1 cellular context compared by ENCODE assay signal in the genomic region with DNA sequence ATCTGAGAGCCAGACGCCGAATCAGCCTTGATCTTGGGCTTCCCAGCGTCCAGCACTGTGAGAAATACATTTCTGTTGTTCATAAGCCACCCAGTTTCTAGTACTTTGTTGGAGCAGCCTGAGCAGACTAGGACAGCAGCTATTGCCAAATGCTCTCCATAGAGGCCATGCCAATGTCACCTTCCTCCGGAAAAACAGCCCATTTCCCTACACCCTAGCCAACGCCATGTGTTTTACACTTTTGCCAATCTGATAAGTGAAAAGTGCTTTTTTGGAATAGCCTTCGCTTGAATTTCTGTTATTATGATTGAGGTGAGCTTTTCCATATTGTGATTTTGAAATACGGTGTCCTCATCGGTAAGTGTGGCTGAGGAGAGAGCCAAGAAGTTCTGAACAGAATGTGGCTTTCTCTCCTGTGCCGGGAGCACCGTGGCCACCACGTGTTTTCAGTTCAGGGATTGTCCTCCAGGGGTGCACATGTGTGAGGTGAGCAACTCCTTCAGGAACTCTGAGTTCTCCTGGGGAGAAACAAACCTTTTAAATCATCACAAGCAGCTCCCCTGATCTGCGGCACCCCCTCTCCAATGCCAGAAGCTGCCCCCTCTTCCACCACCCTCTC.
TF ChIP-seq lines count a peak whose summit lies in the region.

No MANE protein-coding gene starts in this region.

TF ChIP-seq in K562, 482 proteins besides CTCF, POLR2A, EP300 and RAD21 (continued from another document and continues in another):
- TF ChIP-seq, protein P1, sequence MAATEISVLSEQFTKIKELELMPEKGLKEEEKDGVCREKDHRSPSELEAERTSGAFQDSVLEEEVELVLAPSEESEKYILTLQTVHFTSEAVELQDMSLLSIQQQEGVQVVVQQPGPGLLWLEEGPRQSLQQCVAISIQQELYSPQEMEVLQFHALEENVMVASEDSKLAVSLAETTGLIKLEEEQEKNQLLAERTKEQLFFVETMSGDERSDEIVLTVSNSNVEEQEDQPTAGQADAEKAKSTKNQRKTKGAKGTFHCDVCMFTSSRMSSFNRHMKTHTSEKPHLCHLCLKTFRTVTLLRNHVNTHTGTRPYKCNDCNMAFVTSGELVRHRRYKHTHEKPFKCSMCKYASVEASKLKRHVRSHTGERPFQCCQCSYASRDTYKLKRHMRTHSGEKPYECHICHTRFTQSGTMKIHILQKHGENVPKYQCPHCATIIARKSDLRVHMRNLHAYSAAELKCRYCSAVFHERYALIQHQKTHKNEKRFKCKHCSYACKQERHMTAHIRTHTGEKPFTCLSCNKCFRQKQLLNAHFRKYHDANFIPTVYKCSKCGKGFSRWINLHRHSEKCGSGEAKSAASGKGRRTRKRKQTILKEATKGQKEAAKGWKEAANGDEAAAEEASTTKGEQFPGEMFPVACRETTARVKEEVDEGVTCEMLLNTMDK (IDR thresholded peaks at IDR 0.05; ENCODE audit: borderline replicate concordance, insufficient read depth, low read depth, low read length, poor library complexity, severe bottlenecking) = peak; percentile 5
- TF ChIP-seq MAX (CRISPR knock-in tag; IDR thresholded peaks at IDR 0.05) = peak; percentile 92
- peak; percentile 66; the same call in 1 of the 2 replicates for TF ChIP-seq ZNF263 (CRISPR knock-in tag; IDR thresholded peaks at IDR 0.05; ENCODE audit: borderline replicate concordance)
- TF ChIP-seq E2F3 (CRISPR knock-in tag; IDR thresholded peaks at IDR 0.05) = no peak
- TF ChIP-seq MYC (IDR thresholded peaks at IDR 0.05; ENCODE audit: low read depth, low read length) = peak; percentile 81
- TF ChIP-seq MYC (CRISPR knock-in tag; IDR thresholded peaks at IDR 0.05; ENCODE audit: borderline replicate concordance, low read depth) = no peak
- no peak for TF ChIP-seq SMAD2 (IDR thresholded peaks at IDR 0.05; ENCODE audit: low read depth, low read length)
- TF ChIP-seq, protein P2, sequence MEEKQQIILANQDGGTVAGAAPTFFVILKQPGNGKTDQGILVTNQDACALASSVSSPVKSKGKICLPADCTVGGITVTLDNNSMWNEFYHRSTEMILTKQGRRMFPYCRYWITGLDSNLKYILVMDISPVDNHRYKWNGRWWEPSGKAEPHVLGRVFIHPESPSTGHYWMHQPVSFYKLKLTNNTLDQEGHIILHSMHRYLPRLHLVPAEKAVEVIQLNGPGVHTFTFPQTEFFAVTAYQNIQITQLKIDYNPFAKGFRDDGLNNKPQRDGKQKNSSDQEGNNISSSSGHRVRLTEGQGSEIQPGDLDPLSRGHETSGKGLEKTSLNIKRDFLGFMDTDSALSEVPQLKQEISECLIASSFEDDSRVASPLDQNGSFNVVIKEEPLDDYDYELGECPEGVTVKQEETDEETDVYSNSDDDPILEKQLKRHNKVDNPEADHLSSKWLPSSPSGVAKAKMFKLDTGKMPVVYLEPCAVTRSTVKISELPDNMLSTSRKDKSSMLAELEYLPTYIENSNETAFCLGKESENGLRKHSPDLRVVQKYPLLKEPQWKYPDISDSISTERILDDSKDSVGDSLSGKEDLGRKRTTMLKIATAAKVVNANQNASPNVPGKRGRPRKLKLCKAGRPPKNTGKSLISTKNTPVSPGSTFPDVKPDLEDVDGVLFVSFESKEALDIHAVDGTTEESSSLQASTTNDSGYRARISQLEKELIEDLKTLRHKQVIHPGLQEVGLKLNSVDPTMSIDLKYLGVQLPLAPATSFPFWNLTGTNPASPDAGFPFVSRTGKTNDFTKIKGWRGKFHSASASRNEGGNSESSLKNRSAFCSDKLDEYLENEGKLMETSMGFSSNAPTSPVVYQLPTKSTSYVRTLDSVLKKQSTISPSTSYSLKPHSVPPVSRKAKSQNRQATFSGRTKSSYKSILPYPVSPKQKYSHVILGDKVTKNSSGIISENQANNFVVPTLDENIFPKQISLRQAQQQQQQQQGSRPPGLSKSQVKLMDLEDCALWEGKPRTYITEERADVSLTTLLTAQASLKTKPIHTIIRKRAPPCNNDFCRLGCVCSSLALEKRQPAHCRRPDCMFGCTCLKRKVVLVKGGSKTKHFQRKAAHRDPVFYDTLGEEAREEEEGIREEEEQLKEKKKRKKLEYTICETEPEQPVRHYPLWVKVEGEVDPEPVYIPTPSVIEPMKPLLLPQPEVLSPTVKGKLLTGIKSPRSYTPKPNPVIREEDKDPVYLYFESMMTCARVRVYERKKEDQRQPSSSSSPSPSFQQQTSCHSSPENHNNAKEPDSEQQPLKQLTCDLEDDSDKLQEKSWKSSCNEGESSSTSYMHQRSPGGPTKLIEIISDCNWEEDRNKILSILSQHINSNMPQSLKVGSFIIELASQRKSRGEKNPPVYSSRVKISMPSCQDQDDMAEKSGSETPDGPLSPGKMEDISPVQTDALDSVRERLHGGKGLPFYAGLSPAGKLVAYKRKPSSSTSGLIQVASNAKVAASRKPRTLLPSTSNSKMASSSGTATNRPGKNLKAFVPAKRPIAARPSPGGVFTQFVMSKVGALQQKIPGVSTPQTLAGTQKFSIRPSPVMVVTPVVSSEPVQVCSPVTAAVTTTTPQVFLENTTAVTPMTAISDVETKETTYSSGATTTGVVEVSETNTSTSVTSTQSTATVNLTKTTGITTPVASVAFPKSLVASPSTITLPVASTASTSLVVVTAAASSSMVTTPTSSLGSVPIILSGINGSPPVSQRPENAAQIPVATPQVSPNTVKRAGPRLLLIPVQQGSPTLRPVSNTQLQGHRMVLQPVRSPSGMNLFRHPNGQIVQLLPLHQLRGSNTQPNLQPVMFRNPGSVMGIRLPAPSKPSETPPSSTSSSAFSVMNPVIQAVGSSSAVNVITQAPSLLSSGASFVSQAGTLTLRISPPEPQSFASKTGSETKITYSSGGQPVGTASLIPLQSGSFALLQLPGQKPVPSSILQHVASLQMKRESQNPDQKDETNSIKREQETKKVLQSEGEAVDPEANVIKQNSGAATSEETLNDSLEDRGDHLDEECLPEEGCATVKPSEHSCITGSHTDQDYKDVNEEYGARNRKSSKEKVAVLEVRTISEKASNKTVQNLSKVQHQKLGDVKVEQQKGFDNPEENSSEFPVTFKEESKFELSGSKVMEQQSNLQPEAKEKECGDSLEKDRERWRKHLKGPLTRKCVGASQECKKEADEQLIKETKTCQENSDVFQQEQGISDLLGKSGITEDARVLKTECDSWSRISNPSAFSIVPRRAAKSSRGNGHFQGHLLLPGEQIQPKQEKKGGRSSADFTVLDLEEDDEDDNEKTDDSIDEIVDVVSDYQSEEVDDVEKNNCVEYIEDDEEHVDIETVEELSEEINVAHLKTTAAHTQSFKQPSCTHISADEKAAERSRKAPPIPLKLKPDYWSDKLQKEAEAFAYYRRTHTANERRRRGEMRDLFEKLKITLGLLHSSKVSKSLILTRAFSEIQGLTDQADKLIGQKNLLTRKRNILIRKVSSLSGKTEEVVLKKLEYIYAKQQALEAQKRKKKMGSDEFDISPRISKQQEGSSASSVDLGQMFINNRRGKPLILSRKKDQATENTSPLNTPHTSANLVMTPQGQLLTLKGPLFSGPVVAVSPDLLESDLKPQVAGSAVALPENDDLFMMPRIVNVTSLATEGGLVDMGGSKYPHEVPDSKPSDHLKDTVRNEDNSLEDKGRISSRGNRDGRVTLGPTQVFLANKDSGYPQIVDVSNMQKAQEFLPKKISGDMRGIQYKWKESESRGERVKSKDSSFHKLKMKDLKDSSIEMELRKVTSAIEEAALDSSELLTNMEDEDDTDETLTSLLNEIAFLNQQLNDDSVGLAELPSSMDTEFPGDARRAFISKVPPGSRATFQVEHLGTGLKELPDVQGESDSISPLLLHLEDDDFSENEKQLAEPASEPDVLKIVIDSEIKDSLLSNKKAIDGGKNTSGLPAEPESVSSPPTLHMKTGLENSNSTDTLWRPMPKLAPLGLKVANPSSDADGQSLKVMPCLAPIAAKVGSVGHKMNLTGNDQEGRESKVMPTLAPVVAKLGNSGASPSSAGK (IDR thresholded peaks at IDR 0.05) = peak; percentile 93; the same call in 1 of the 2 replicates
- TF ChIP-seq MCM5 (IDR thresholded peaks at IDR 0.05; ENCODE audit: low read depth) = no peak
- TF ChIP-seq SIN3B (IDR thresholded peaks at IDR 0.05; ENCODE audit: low read depth) = no peak
- TF ChIP-seq CBX5 (IDR thresholded peaks at IDR 0.05; ENCODE audit: borderline replicate concordance, low read depth) = no peak
- TF ChIP-seq ARHGAP35 (IDR thresholded peaks at IDR 0.05; ENCODE audit: partially characterized antibody) = no peak
- no peak for TF ChIP-seq FOXA3 (CRISPR knock-in tag; conservative IDR thresholded peaks at IDR 0.05 in 1 of 2, IDR thresholded peaks at IDR 0.05 in 1 of 2)
- no peak for TF ChIP-seq HIVEP1 (CRISPR knock-in tag; IDR thresholded peaks at IDR 0.05)
- no peak for TF ChIP-seq ZBED1 (IDR thresholded peaks at IDR 0.05)
- TF ChIP-seq L3MBTL2 (IDR thresholded peaks at IDR 0.05) = peak; percentile 91
- TF ChIP-seq HNRNPUL1 (IDR thresholded peaks at IDR 0.05; ENCODE audit: low read length) = no peak
- no peak for TF ChIP-seq BRD9 (IDR thresholded peaks at IDR 0.05; ENCODE audit: low read depth, partially characterized antibody)
- TF ChIP-seq NRF1 (conservative IDR thresholded peaks at IDR 0.05 in 1 of 2, IDR thresholded peaks at IDR 0.05 in 1 of 2) = 0 out of 4 replicates have a peak, but pooled peaks of 1 of the 2 experiments have one; percentile 20
- TF ChIP-seq, protein P3, sequence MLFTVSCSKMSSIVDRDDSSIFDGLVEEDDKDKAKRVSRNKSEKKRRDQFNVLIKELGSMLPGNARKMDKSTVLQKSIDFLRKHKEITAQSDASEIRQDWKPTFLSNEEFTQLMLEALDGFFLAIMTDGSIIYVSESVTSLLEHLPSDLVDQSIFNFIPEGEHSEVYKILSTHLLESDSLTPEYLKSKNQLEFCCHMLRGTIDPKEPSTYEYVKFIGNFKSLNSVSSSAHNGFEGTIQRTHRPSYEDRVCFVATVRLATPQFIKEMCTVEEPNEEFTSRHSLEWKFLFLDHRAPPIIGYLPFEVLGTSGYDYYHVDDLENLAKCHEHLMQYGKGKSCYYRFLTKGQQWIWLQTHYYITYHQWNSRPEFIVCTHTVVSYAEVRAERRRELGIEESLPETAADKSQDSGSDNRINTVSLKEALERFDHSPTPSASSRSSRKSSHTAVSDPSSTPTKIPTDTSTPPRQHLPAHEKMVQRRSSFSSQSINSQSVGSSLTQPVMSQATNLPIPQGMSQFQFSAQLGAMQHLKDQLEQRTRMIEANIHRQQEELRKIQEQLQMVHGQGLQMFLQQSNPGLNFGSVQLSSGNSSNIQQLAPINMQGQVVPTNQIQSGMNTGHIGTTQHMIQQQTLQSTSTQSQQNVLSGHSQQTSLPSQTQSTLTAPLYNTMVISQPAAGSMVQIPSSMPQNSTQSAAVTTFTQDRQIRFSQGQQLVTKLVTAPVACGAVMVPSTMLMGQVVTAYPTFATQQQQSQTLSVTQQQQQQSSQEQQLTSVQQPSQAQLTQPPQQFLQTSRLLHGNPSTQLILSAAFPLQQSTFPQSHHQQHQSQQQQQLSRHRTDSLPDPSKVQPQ (CRISPR knock-in tag; IDR thresholded peaks at IDR 0.05; ENCODE audit: borderline replicate concordance) = no peak
- TF ChIP-seq HNRNPK (IDR thresholded peaks at IDR 0.05; ENCODE audit: low read depth, low read length, poor library complexity, severe bottlenecking) = no peak
- TF ChIP-seq HOMEZ (CRISPR knock-in tag; IDR thresholded peaks at IDR 0.05) = no peak
- no peak for TF ChIP-seq POLR2AphosphoS2 (IDR thresholded peaks at IDR 0.05; ENCODE audit: low read length)
- TF ChIP-seq FOXJ2 (tag; IDR thresholded peaks at IDR 0.05) = no peak
- TF ChIP-seq, protein P4, sequence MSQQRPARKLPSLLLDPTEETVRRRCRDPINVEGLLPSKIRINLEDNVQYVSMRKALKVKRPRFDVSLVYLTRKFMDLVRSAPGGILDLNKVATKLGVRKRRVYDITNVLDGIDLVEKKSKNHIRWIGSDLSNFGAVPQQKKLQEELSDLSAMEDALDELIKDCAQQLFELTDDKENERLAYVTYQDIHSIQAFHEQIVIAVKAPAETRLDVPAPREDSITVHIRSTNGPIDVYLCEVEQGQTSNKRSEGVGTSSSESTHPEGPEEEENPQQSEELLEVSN (IDR thresholded peaks at IDR 0.05; ENCODE audit: borderline replicate concordance in 1 of 2, extremely low read depth in 1 of 2, insufficient read depth in 1 of 2, insufficient read length in 1 of 2, low read depth in 1 of 2, low read length in 1 of 2, poor library complexity in 1 of 2, severe bottlenecking in 1 of 2) = peak; percentile 67 to 82
- TF ChIP-seq, protein P5, sequence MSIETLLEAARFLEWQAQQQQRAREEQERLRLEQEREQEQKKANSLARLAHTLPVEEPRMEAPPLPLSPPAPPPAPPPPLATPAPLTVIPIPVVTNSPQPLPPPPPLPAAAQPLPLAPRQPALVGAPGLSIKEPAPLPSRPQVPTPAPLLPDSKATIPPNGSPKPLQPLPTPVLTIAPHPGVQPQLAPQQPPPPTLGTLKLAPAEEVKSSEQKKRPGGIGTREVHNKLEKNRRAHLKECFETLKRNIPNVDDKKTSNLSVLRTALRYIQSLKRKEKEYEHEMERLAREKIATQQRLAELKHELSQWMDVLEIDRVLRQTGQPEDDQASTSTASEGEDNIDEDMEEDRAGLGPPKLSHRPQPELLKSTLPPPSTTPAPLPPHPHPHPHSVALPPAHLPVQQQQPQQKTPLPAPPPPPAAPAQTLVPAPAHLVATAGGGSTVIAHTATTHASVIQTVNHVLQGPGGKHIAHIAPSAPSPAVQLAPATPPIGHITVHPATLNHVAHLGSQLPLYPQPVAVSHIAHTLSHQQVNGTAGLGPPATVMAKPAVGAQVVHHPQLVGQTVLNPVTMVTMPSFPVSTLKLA (conservative IDR thresholded peaks at IDR 0.05) = peak in 1 of 2 experiments; percentile 63; a peak in 2 of 4 replicates
- TF ChIP-seq FOXP1 (CRISPR knock-in tag; IDR thresholded peaks at IDR 0.05) = peak; percentile 54; the same call in 1 of the 2 replicates
- no peak for TF ChIP-seq FOXA1 (IDR thresholded peaks at IDR 0.05; ENCODE audit: borderline replicate concordance)
- TF ChIP-seq HES1 (IDR thresholded peaks at IDR 0.05; ENCODE audit: low read depth) = no peak
- TF ChIP-seq USF1 (CRISPR knock-in tag; IDR thresholded peaks at IDR 0.05) = 0 out of 2 replicates have a peak, but pooled peaks have one; percentile 44
